ENCODE assay signal across 26 cellular contexts in genomic region chr22:24587251-24587650, GRCh38.
"Had no signal": no experiment of that assay in that cellular context is flagged by ENCODE, and none has a peak within 500 bp of the region (broad histone marks: within the 10 kb centered on the region; RNA-seq: fewer than 3 reads in every experiment).

No MANE protein-coding gene starts in this region.

- DNase-seq: activated CD4-positive, alpha-beta memory T cell treated with anti-CD3 and anti-CD28 coated beads, Interleukin-2, amount 10 ng/mL, durations not matched to agents 7 days and 5 days; activated CD4-positive, alpha-beta T cell treated with anti-CD3 and anti-CD28 coated beads for 1 hour; activated CD4-positive, alpha-beta T cell treated with anti-CD3 and anti-CD28 coated beads for 4 hours; activated CD4-positive, alpha-beta T cell treated with anti-CD3 and anti-CD28 coated beads, Interleukin-2, amount 10 ng/mL, durations not matched to agents 7 days and 5 days; activated CD4-positive, alpha-beta T cell treated with anti-CD3 and anti-CD28 coated beads, Interleukin-2, amount 50 U/mL, for 4 hours; activated CD8-positive, alpha-beta memory T cell treated with anti-CD3 and anti-CD28 coated beads, Interleukin-2, amount 50 U/mL, for 48 hours; activated effector memory CD4-positive, alpha-beta T cell treated with Interleukin-2 at 50 U/mL for 16 hours; activated gamma-delta T cell treated with Interleukin-2 at 50 U/mL for 16 hours; activated naive CD4-positive, alpha-beta T cell treated with anti-CD3 and anti-CD28 coated beads, Interleukin-2, amount 50 U/mL, for 16 hours; activated naive CD4-positive, alpha-beta T cell treated with Interleukin-2 at 50 U/mL for 16 hours; activated T-cell treated with anti-CD3 and anti-CD28 coated beads for 4 hours; activated T-cell treated with anti-CD3 and anti-CD28 coated beads, Interleukin-2, amount 50 U/mL, for 24 hours; amniotic stem cell; anterior cingulate cortex; dorsolateral prefrontal cortex; effector memory CD8-positive, alpha-beta T cell; erythroblast; foreskin keratinocyte; gastrocnemius medialis; glutamatergic neuron; heart left ventricle; T-helper 2 cell had no signal

- H3K27ac ChIP-seq: cardiac muscle cell, foreskin keratinocyte, gastrocnemius medialis, heart left ventricle had no signal

- ATAC-seq: activated T-helper 17 cell treated with anti-CD3 and anti-CD28 coated beads, Interleukin-2, amount 50 U/mL, for 72 hours; effector memory CD8-positive, alpha-beta T cell; foreskin keratinocyte; gastrocnemius medialis; heart left ventricle; WTC11 had no signal

- FAIRE-seq: astrocyte had no signal
